In genomic region chr6:79233611-79234149, GRCh38 we compare ENCODE assay signal across 8 cellular contexts. TPM values are rescaled to one million over a fixed set of nuclear protein-coding genes. Genes with fewer than 3 reads are reported as not detected.
DNase-seq lines count a peak whose midpoint lies in the region; ATAC-seq and TF ChIP-seq lines count a peak whose summit lies in the region.

No MANE protein-coding gene starts in this region.

- H3K4me3 ChIP-seq in HUES64 (ENCODE audit: low read length) (peak overlapping the region; percentile 88), OCI-LY3 (ENCODE audit: low read length) (peak overlapping the region; percentile 91), mucosa of stomach (ENCODE audit: low read length) (peak overlapping the region; percentile 43)

- H2AFZ ChIP-seq in OCI-LY3 (ENCODE audit: low read depth, low read length): peak overlapping the region; percentile 98

- TF ChIP-seq POLR2A in erythroblast (IDR thresholded peaks at IDR 0.05; ENCODE audit: low read length): peak; percentile 57

- H3K9me3 ChIP-seq in HUES64 (ENCODE audit: insufficient read depth, low read depth, low read length) (no peaks in the 10 kb centered on the region), OCI-LY3 (ENCODE audit: insufficient read depth, low read length) (no peaks in the 10 kb centered on the region), mucosa of stomach (ENCODE audit: control insufficient read depth, low read length) (no peaks in the 10 kb centered on the region)

- H4K20me1 ChIP-seq in OCI-LY3 (ENCODE audit: insufficient read depth, low read length): no peaks in the 10 kb centered on the region

- H3K4me2 ChIP-seq in OCI-LY3 (ENCODE audit: low read length): peak overlapping the region; percentile 90

- peak; percentile 88 for DNase-seq in DMS114 treated with DMSO at 0.1 percent for 48 hours (lab: John Stamatoyannopoulos, UW; ENCODE audit: unreplicated experiment)
- peak; percentile 68 for DNase-seq in activated T-cell treated with anti-CD3 and anti-CD28 coated beads for 48 hours (ENCODE audit: low read depth)
- peak; percentile 78 to 84 for DNase-seq in erythroblast (lab: John Stamatoyannopoulos, UW)
- peak; percentile 79 for DNase-seq in stimulated activated CD8-positive, alpha-beta memory T cell treated with anti-CD3 and anti-CD28 coated beads, Interleukin-4, amount 100 ng/mL, for 48 hours

- H3K27ac ChIP-seq in HUES64 (ENCODE audit: low read depth, low read length): peak overlapping the region; percentile 71
- H3K27ac ChIP-seq in OCI-LY3 (ENCODE audit: low read length): peak overlapping the region; percentile 46

- H3K79me2 ChIP-seq in OCI-LY3 (ENCODE audit: low read length): peaks cover 11% of the 10 kb centered on the region

- peak; percentile 75 for ATAC-seq in GM21515 (IDR thresholded peaks at IDR 0.05; ENCODE audit: unreplicated experiment)

- no peaks in the 10 kb centered on the region for H3K27me3 ChIP-seq in HUES64 (ENCODE audit: insufficient read depth, low read length)
- H3K27me3 ChIP-seq in OCI-LY3 (ENCODE audit: low read depth, low read length): no peaks in the 10 kb centered on the region
- H3K27me3 ChIP-seq in mucosa of stomach (ENCODE audit: control insufficient read depth, insufficient read depth, low read length): no peaks in the 10 kb centered on the region

- peaks cover 12% of the 10 kb centered on the region for H3K4me1 ChIP-seq in HUES64 (ENCODE audit: insufficient read depth, low read length)
- H3K4me1 ChIP-seq in OCI-LY3 (ENCODE audit: low read length): peaks cover 9% of the 10 kb centered on the region
- H3K4me1 ChIP-seq in mucosa of stomach (ENCODE audit: control insufficient read depth, insufficient read depth, low read length): peaks cover under 1% of the 10 kb centered on the region

- no peak for TF ChIP-seq CTCF in OCI-LY3 (IDR thresholded peaks at IDR 0.05; ENCODE audit: low read depth, low read length)

- H3K36me3 ChIP-seq in HUES64 (ENCODE audit: insufficient read depth, low read length): peaks cover 5% of the 10 kb centered on the region; the same call in 1 of the 2 replicates
- peaks cover 4% of the 10 kb centered on the region for H3K36me3 ChIP-seq in OCI-LY3 (replicated peaks; ENCODE audit: low read depth, low read length)
- H3K36me3 ChIP-seq in mucosa of stomach (ENCODE audit: control insufficient read depth, insufficient read depth, low read length): no peaks in the 10 kb centered on the region

- 1% methylated on average over 41 of the region's 41 CpGs for WGBS in HUES64

- H3K9ac ChIP-seq in HUES64 (ENCODE audit: low read depth, low read length) (peak overlapping the region; percentile 87), OCI-LY3 (ENCODE audit: low read length) (peak overlapping the region; percentile 91), mucosa of stomach (ENCODE audit: low read length) (peak overlapping the region; percentile 76)

RNA-seq across cellular contexts. Expression of gene HMGN3, which starts 0.8 kb away (rescaled TPM):
- 182 TPM for polyA plus RNA-seq in HUES64 (2013, experiment 1 of 2)
- polyA plus RNA-seq in HUES64 (2013, experiment 2 of 2): 198 TPM

Comparison
In these comparisons a context has a peak if more than half of its experiments do, and no peak if none do; other contexts are left out.
1. Peak in every context shown above with its lines: DNase-seq, ATAC-seq, H3K4me3 ChIP-seq and H3K27ac ChIP-seq.